Comparison of ENCODE assay signal across 14 cellular contexts in genomic region chr18:59556265-59556664, GRCh38.
DNase-seq lines count a peak whose midpoint lies in the region; ATAC-seq, FAIRE-seq and TF ChIP-seq lines count a peak whose summit lies in the region.
"Had no signal": no experiment of that assay in that cellular context is flagged by ENCODE, and none has a peak within 500 bp of the region (broad histone marks: within the 10 kb centered on the region; RNA-seq: fewer than 3 reads in every experiment).

No MANE protein-coding gene starts in this region.

- peak; percentile 79 for FAIRE-seq in keratinocyte (lab: Jason Lieb, UNC)
- FAIRE-seq: frontal cortex had no signal

- no peaks in the 10 kb centered on the region for H3K79me2 ChIP-seq in keratinocyte (ENCODE audit: control insufficient read depth, insufficient read depth, low read length)

- H3K36me3 ChIP-seq in keratinocyte (ENCODE audit: control insufficient read depth in 2 of 2, extremely low read depth in 1 of 2, insufficient read depth in 2 of 2, low read length in 2 of 2) = no peaks in the 10 kb centered on the region
- H3K36me3 ChIP-seq: WERI-Rb-1 had no signal

- H2AFZ ChIP-seq in keratinocyte (ENCODE audit: control insufficient read depth, low read length) = no peak overlapping the region

- no peak overlapping the region for H3K4me2 ChIP-seq in keratinocyte (ENCODE audit: control insufficient read depth, extremely low read depth, insufficient read depth, low read depth, low read length)

- no peak overlapping the region for H3K4me3 ChIP-seq in AG10803 (ENCODE audit: low read length)
- no peak overlapping the region for H3K4me3 ChIP-seq in keratinocyte (ENCODE audit: control insufficient read depth in 2 of 3, extremely low read depth in 1 of 3, insufficient read depth in 2 of 3, low read depth in 1 of 3, low read length in 3 of 3)

- CTCF ChIA-PET in Calu3 (lab: Charles Lee) = no interaction called here

- no peak for ATAC-seq in HG03378 (IDR thresholded peaks at IDR 0.05; ENCODE audit: unreplicated experiment)

- H3K4me3 Mint-ChIP-seq in Calu3 (ENCODE audit: low read depth, unreplicated experiment) = no peak overlapping the region

- H3K9ac ChIP-seq in keratinocyte (ENCODE audit: control insufficient read depth, extremely low read depth, insufficient read depth, low read length) = no peak overlapping the region

- peaks cover 89% of the 10 kb centered on the region for H3K27me3 Mint-ChIP-seq in Calu3 (ENCODE audit: unreplicated experiment)

- dilution Hi-C loops in keratinocyte (cut with MboI; ENCODE audit: extremely low pct_ligation_motif_present, low sequenced_read_pairs) = no loop called here

- no peaks in the 10 kb centered on the region for H3K9me3 ChIP-seq in keratinocyte (ENCODE audit: control insufficient read depth, low read depth, low read length)

- no peak overlapping the region for H3K27ac ChIP-seq in keratinocyte (ENCODE audit: control insufficient read depth, insufficient read depth, low read length)
- H3K27ac ChIP-seq: WERI-Rb-1 had no signal

- no peaks in the 10 kb centered on the region for H3K4me1 Mint-ChIP-seq in Calu3 (ENCODE audit: low read depth, unreplicated experiment)

- intact Hi-C loops in Calu3 (cut with micrococcal nuclease; ENCODE audit: unreplicated experiment) = no loop called here

- no peak for TF ChIP-seq CTCF in AG10803 (conservative IDR thresholded peaks at IDR 0.05; ENCODE audit: low read length)
- TF ChIP-seq CTCF in keratinocyte (optimal IDR thresholded peaks at IDR 0.05 in 1 of 3, IDR thresholded peaks at IDR 0.05 in 1 of 3, conservative IDR thresholded peaks at IDR 0.05 in 1 of 3; ENCODE audit: extremely low read depth in 1 of 3, insufficient read depth in 2 of 3, low read length in 3 of 3) = no peak
- TF ChIP-seq CTCF in Calu3 (IDR thresholded peaks at IDR 0.05; ENCODE audit: unreplicated experiment) = no peak

- H3K36me3 Mint-ChIP-seq in Calu3 (ENCODE audit: insufficient read depth, unreplicated experiment) = no peaks in the 10 kb centered on the region

- peaks cover 2% of the 10 kb centered on the region for H3K9me1 ChIP-seq in keratinocyte (ENCODE audit: control insufficient read depth, extremely low read depth, insufficient read depth, low read length)

- no TSS peak for BruUV-seq in Calu3 (replicated peaks; lab: Mats Ljungman, UMichigan)

- peaks cover 28% of the 10 kb centered on the region for H3K4me1 ChIP-seq in keratinocyte (ENCODE audit: control insufficient read depth, extremely low read depth, insufficient read depth, low read length)

- H3K27ac Mint-ChIP-seq in Calu3 (ENCODE audit: unreplicated experiment) = no peak overlapping the region

- peak; percentile 79 for DNase-seq in AG10803 (ENCODE audit: low read depth)
- DNase-seq in HS-5 (ENCODE audit: low read depth) = peak; percentile 30
- DNase-seq in amniotic epithelial cell (ENCODE audit: low read depth) = peak; percentile 51
- DNase-seq in keratinocyte (ENCODE audit: low read depth, low spot score) = peak; percentile 23
- no peak for DNase-seq in activated T-cell treated with anti-CD3 and anti-CD28 coated beads for 4 hours
- no peak for DNase-seq in Calu3
- no peak for DNase-seq in SIG-M5 treated with dmso at 0.1 percent for 504 hours (lab: John Stamatoyannopoulos, UW; ENCODE audit: unreplicated experiment)
- DNase-seq: activated CD8-positive, alpha-beta memory T cell treated with anti-CD3 and anti-CD28 coated beads for 24 hours; DMS79; mesendoderm; stimulated activated CD4-positive, alpha-beta T cell treated with anti-CD3 and anti-CD28 coated beads, Interleukin-12 subunit alpha, Interleukin-12 subunit beta, amount 100 ng/mL, for 4 hours; WERI-Rb-1 had no signal

- peaks cover 5% of the 10 kb centered on the region for H3K9me3 Mint-ChIP-seq in Calu3 (ENCODE audit: low read depth, unreplicated experiment)

- peaks cover 7% of the 10 kb centered on the region for H4K20me1 ChIP-seq in keratinocyte (ENCODE audit: control insufficient read depth, extremely low read depth, insufficient read depth, low read length)

- H3K27me3 ChIP-seq in keratinocyte (ENCODE audit: control insufficient read depth, extremely low read depth, insufficient read depth, low read length) = no peaks in the 10 kb centered on the region

Comparison
In these comparisons a context has a peak if more than half of its experiments do, and no peak if none do; other contexts are left out.
1. DNase-seq: peak in AG10803 (single experiment), HS-5 (single experiment), amniotic epithelial cell (single experiment) and keratinocyte (single experiment); none in activated T-cell treated with anti-CD3 and anti-CD28 coated beads for 4 hours (single experiment), Calu3 (single experiment) and SIG-M5 treated with dmso at 0.1 percent for 504 hours (single experiment).